In genomic region chr1:121396335-121397081, GRCh38 we compare ENCODE assay signal across 8 cellular contexts.
A peak's percentile ranks its signal among the peaks of the same experiment; 100 is the strongest.
DNase-seq lines count a peak whose midpoint lies in the region; ATAC-seq and TF ChIP-seq lines count a peak whose summit lies in the region.
"Not testable (repeated sequence)": the region's sequence is repeated elsewhere in the genome, so short reads cannot be mapped to it uniquely, and the experiment has no call there.

No MANE protein-coding gene starts in this region.

- peak overlapping the region; percentile 17; the same call in 1 of the 2 replicates for H3K9ac ChIP-seq in BLaER1

- POLR2A ChIA-PET in T-cell (lab: Charles Lee): interaction anchor here in 1 of 2 donors (0.7 kb wide), 1 partner anchor 84 kb away, joined by 3 read pairs; no protein-coding TSS in a partner anchor

- CTCF ChIA-PET in T-cell (lab: Charles Lee): not testable (repeated sequence)

- H3K4me3 Mint-ChIP-seq in IgD-negative memory B cell: peak overlapping the region; percentile 82 to 96 (median 88)
- H3K4me3 Mint-ChIP-seq in T-cell: peak overlapping the region; percentile 79 to 93 (median 83)
- peak overlapping the region; percentile 86 for H3K4me3 Mint-ChIP-seq in natural killer cell

- not testable (repeated sequence) for H3K9me3 ChIP-seq in BLaER1; iPS DF 6.9 (ENCODE audit: control insufficient read depth, insufficient read depth, low read length)

- no CpG with 5 or more reads among the region's 88 CpGs for WGBS in iPS DF 6.9 (ENCODE audit: insufficient coverage, insufficient read length)

- H3K4me2 ChIP-seq in BLaER1: peak overlapping the region; percentile 83

- H3K27ac Mint-ChIP-seq in IgD-negative memory B cell (peak overlapping the region in 1 of 3 donors; percentile 27), natural killer cell (peak overlapping the region in 1 of 2 donors; percentile 84)
- not testable (repeated sequence) for H3K27ac Mint-ChIP-seq in T-cell

- ATAC-seq in T-cell (replicated peaks in 1 of 4): peak in 1 of 4 experiments; percentile 35
- peak in 1 of 3 donors; percentile 67 for ATAC-seq in natural killer cell

- peaks cover 3 to 12% (median 4%) of the 10 kb centered on the region in 3 donors for H3K4me1 Mint-ChIP-seq in IgD-negative memory B cell
- H3K4me1 Mint-ChIP-seq in T-cell: peaks cover 10 to 22% (median 21%) of the 10 kb centered on the region in 3 donors
- peaks cover 0 to 14% of the 10 kb centered on the region in 2 donors for H3K4me1 Mint-ChIP-seq in natural killer cell

- not testable (repeated sequence) for H3K4me1 ChIP-seq in BLaER1; iPS DF 6.9 (ENCODE audit: control insufficient read depth, insufficient read depth, low read length)

- not testable (repeated sequence) for H3K36me3 Mint-ChIP-seq in IgD-negative memory B cell
- H3K36me3 Mint-ChIP-seq in T-cell (peaks cover 15% of the 10 kb centered on the region), natural killer cell (peaks cover 15% of the 10 kb centered on the region)

- H3K27ac ChIP-seq in BLaER1; iPS DF 6.9 (ENCODE audit: low read length): not testable (repeated sequence)

- H3K27me3 ChIP-seq in BLaER1: peaks cover 25% of the 10 kb centered on the region
- H3K27me3 ChIP-seq in iPS DF 6.9 (ENCODE audit: control insufficient read depth, insufficient read depth, low read length): not testable (repeated sequence)

- not testable (repeated sequence) for H3K27me3 Mint-ChIP-seq in IgD-negative memory B cell
- H3K27me3 Mint-ChIP-seq in T-cell (peaks cover 0 to 13% of the 10 kb centered on the region in 2 donors), natural killer cell (ENCODE audit: low read depth in 2 of 2) (peaks cover 19 to 21% of the 10 kb centered on the region in 2 donors)

- not testable (repeated sequence) for H3K36me3 ChIP-seq in BLaER1; iPS DF 6.9 (ENCODE audit: control insufficient read depth, insufficient read depth, low read length)

- H4K20me1 ChIP-seq in BLaER1: peaks cover 12% of the 10 kb centered on the region; the same call in 1 of the 2 replicates

- H3K9me3 Mint-ChIP-seq in IgD-negative memory B cell (peaks cover 8 to 14% (median 11%) of the 10 kb centered on the region in 3 donors), T-cell (peaks cover 15 to 16% (median 16%) of the 10 kb centered on the region in 3 donors), natural killer cell (peaks cover 9 to 14% of the 10 kb centered on the region in 2 donors)

- intact Hi-C loops in natural killer cell (cut with micrococcal nuclease): not testable (repeated sequence)

- DNase-seq in T-cell: peak in 19 of 34 experiments; percentile 0 to 47 (median 15)
- peak; percentile 55 for DNase-seq in activated gamma-delta T cell (lab: John Stamatoyannopoulos, UW)
- peak; percentile 51 for DNase-seq in ecto neural progenitor cell (ENCODE audit: low spot score)
- DNase-seq in iPS DF 6.9 (ENCODE audit: low read depth, low spot score): not testable (repeated sequence)
- peak; percentile 37 for DNase-seq in natural killer cell
- peak; percentile 7 for DNase-seq in stimulated activated CD8-positive, alpha-beta memory T cell treated with anti-CD3 and anti-CD28 coated beads, Interleukin-12 subunit alpha, Interleukin-12 subunit beta, amount 100 ng/mL, for 4 hours (ENCODE audit: low read depth)

- TF ChIP-seq CTCF in natural killer cell (IDR thresholded peaks at IDR 0.05): not testable (repeated sequence)

- H3K4me3 ChIP-seq in BLaER1: peak overlapping the region; percentile 66
- peak overlapping the region; percentile 51; the same call in 1 of the 2 replicates for H3K4me3 ChIP-seq in iPS DF 6.9 (ENCODE audit: low read length)
